In the genomic region with DNA sequence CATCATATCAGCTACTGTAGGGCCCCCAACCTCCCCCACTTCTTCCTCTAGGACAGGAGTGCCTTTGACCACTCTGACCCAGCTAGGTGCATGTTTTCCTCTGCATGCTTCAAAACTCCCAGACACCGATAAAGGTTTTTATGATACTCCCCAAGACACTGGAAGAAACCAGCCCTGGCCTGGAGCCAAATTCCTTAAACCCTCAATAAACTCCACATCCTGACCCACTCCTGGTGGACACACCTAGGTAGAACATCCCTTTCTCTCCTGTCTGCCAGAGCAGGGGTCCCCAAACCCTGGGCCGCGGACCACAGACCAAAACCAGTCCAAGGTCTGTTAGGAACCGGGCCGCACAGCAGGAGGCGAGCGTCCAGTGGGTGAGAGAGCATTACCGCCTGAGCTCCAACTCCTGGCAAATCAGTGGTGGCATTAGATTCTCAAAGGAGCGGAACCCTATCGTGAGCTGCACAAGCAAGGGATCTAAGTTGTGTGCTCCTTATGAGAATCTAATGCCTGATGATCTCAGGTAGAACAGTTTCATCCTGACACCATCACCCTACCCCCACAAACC, we compare ENCODE assay signal across 26 cellular contexts. TPM values are rescaled to one million over a fixed set of nuclear protein-coding genes. Genes with fewer than 3 reads are reported as not detected.
DNase-seq lines count a peak whose midpoint lies in the region; TF ChIP-seq lines count a peak whose summit lies in the region.
"Had no signal": no experiment of that assay in that cellular context is flagged by ENCODE, and none has a peak within 500 bp of the region (broad histone marks: within the 10 kb centered on the region; RNA-seq: fewer than 3 reads in every experiment).

No MANE protein-coding gene starts in this region.

- H3K36me3 ChIP-seq in mammary epithelial cell (ENCODE audit: insufficient read depth, low read length), result peaks cover 42% of the 10 kb centered on the region

- dilution Hi-C loops in mammary epithelial cell (cut with HindIII; ENCODE audit: low sequenced_read_pairs), result no loop called here

- H3K36me3 Mint-ChIP-seq in neural crest cell (ENCODE audit: low read depth), result peaks cover 6% of the 10 kb centered on the region

- TF ChIP-seq CTCF in mammary epithelial cell (conservative IDR thresholded peaks at IDR 0.05 in 1 of 2, IDR thresholded peaks at IDR 0.05 in 1 of 2; ENCODE audit: extremely low read depth in 1 of 2, insufficient read depth in 1 of 2, low read depth in 1 of 2, low read length in 2 of 2) (no peak), neural crest cell (conservative IDR thresholded peaks at IDR 0.05) (no peak), GM10248 (IDR thresholded peaks at IDR 0.05; ENCODE audit: control extremely low read depth, extremely low read depth, low read depth, missing control alignments) (no peak)

- no peaks in the 10 kb centered on the region for H4K20me1 ChIP-seq in mammary epithelial cell (ENCODE audit: insufficient read depth, low read length)

- peaks cover 4% of the 10 kb centered on the region for H3K4me1 Mint-ChIP-seq in neural crest cell

- no peaks in the 10 kb centered on the region for H3K27me3 ChIP-seq in mammary epithelial cell (ENCODE audit: insufficient read depth, low read length)

- H3K27me3 Mint-ChIP-seq in neural crest cell (ENCODE audit: low read depth), result no peaks in the 10 kb centered on the region

- no peak overlapping the region for H3K9ac ChIP-seq in mammary epithelial cell (ENCODE audit: insufficient read depth, low read length)

- H3K9me3 Mint-ChIP-seq in neural crest cell, result no peaks in the 10 kb centered on the region
- H3K9me3 Mint-ChIP-seq: GM23338, H9, HFFc6 had no signal

- H3K9me3 ChIP-seq in mammary epithelial cell (replicated peaks; ENCODE audit: insufficient read depth, low read length), result no peaks in the 10 kb centered on the region

- intact Hi-C loops in mammary epithelial cell (cut with micrococcal nuclease), result no loop called here

- no TSS peak for BruUV-seq in mammary epithelial cell (replicated peaks; lab: Mats Ljungman, UMichigan)

- peaks cover 11% of the 10 kb centered on the region for H3K4me1 ChIP-seq in mammary epithelial cell (ENCODE audit: insufficient read depth, low read length)

- DNase-seq in DMS 273 (lab: John Stamatoyannopoulos, UW; ENCODE audit: unreplicated experiment) (peak; percentile 4), DMS 273 treated with DMSO at 0.1 percent for 48 hours (lab: John Stamatoyannopoulos, UW) (no peak), mammary epithelial cell (peak; percentile 40), neural crest cell (ENCODE audit: low read depth, low spot score) (no peak), Ammon's horn (ENCODE audit: low spot score) (no peak), GM03348 (ENCODE audit: low spot score) (no peak), GM10248 (ENCODE audit: extremely low spot score) (no peak)
- DNase-seq: ACHN, Calu3, DMS53, GDM1, H9, HFFc6, KG1, NCI-H1092, NCI-H1417 treated with DMSO at 0.1 percent for 48 hours, NCI-H1694 treated with DMSO at 0.1 percent for 48 hours, NCI-H2081 treated with DMSO at 0.1 percent for 48 hours, NCI-H2171, NCI-H226, NCI-H510A, NCI-H69, SIG-M5 had no signal

- H3K79me2 ChIP-seq in mammary epithelial cell (ENCODE audit: insufficient read depth, low read length), result no peaks in the 10 kb centered on the region

- H3K4me2 ChIP-seq in mammary epithelial cell (ENCODE audit: insufficient read depth, low read depth, low read length), result no peak overlapping the region
- H3K4me2 ChIP-seq: GM23338 had no signal

- CTCF ChIA-PET in mammary epithelial cell (lab: Charles Lee; ENCODE audit: low non-redundant PET), result no interaction called here
- CTCF ChIA-PET in GM10248 (lab: Yijun Ruan, JAX), result interaction anchor here (1.1 kb wide), 1 partner anchor 10 kb away, joined by 3 read pairs; no protein-coding TSS in a partner anchor

- POLR2A ChIA-PET in GM10248 (lab: Yijun Ruan, JAX), result no interaction called here

- H3K27ac ChIP-seq in mammary epithelial cell (ENCODE audit: insufficient read depth, low read depth, low read length), result no peak overlapping the region
- H3K27ac ChIP-seq: 22Rv1, SK-N-MC had no signal

- in situ Hi-C loops in mammary epithelial cell (cut with MboI; ENCODE audit: low sequenced_read_pairs in 2 of 2), result no loop called here

- no peak overlapping the region for H2AFZ ChIP-seq in mammary epithelial cell (ENCODE audit: low read depth, low read length)
- H2AFZ ChIP-seq: GM23338 had no signal

- no peak overlapping the region for H3K4me3 Mint-ChIP-seq in neural crest cell
- H3K4me3 Mint-ChIP-seq: GM23338, H9, HFFc6 had no signal

- peak overlapping the region; percentile 28 for H3K27ac Mint-ChIP-seq in neural crest cell (ENCODE audit: unreplicated experiment)
- H3K27ac Mint-ChIP-seq: GM23338, HFFc6 had no signal

- no peak overlapping the region for H3K4me3 ChIP-seq in mammary epithelial cell (replicated peaks in 1 of 3; ENCODE audit: insufficient read depth in 1 of 3, low read depth in 2 of 3, low read length in 3 of 3)
- H3K4me3 ChIP-seq: GM23338, SK-N-MC had no signal

- WGBS in mammary epithelial cell (ENCODE audit: low coverage, missing lambda C conversion rate), result 94% methylated on average over 10 of the region's 10 CpGs

RNA-seq across cellular contexts. Expression of gene NT5DC3, which starts 49.6 kb away (rescaled TPM):
- total RNA-seq in mammary epithelial cell (10 to 100 TPM; 46.4 to 98.5 TPM), neural crest cell (14.4 and 15.4 TPM in 2 replicates)
- polyA plus RNA-seq in mammary epithelial cell, result 8.8 TPM
- polyA minus RNA-seq in mammary epithelial cell, result 44.5 TPM

Comparison
In these comparisons a context has a peak if more than half of its experiments do, and no peak if none do; other contexts are left out.
1. DNase-seq: peak in DMS 273 (single experiment) and mammary epithelial cell (single experiment); none in DMS 273 treated with DMSO at 0.1 percent for 48 hours (single experiment), neural crest cell (single experiment), Ammon's horn (single experiment), GM03348 (single experiment) and GM10248 (single experiment).